2 cellular contexts compared by ENCODE assay signal in the genomic region with DNA sequence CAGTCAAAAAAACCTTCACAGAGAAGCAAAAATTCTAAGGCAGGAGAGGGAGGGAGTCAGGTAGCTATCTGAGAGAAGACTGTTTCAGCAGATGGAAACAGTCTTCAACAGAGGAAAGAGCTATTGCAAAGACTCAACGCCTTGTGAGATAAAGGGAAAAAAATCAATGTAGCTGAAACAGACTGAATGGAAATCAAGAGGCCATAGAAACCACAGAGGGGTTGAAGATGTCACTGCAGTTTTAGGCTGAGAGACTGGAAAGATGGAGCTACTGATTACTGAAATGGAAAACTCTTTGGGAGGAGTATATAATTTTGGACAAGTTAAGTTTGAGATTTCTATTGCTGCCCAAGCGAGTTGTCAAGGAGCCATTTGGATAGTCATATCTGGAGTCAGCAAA.
TF ChIP-seq lines count a peak whose summit lies in the region.

No MANE protein-coding gene starts in this region.

TF ChIP-seq in SK-N-SH, 30 proteins besides CTCF, POLR2A, EP300 and RAD21 (continued from another document):
- TF ChIP-seq, protein P1, sequence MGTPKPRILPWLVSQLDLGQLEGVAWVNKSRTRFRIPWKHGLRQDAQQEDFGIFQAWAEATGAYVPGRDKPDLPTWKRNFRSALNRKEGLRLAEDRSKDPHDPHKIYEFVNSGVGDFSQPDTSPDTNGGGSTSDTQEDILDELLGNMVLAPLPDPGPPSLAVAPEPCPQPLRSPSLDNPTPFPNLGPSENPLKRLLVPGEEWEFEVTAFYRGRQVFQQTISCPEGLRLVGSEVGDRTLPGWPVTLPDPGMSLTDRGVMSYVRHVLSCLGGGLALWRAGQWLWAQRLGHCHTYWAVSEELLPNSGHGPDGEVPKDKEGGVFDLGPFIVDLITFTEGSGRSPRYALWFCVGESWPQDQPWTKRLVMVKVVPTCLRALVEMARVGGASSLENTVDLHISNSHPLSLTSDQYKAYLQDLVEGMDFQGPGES (IDR thresholded peaks at IDR 0.05; ENCODE audit: low read depth, low read length) = no peak
- TF ChIP-seq MEF2A (IDR thresholded peaks at IDR 0.05; ENCODE audit: borderline replicate concordance, low read depth) (no peak), FOSL2 (IDR thresholded peaks at IDR 0.05; ENCODE audit: borderline replicate concordance, low read depth) (no peak), POLR2AphosphoS5 (IDR thresholded peaks at IDR 0.05; ENCODE audit: low read depth, low read length) (no peak), YY1 (IDR thresholded peaks at IDR 0.05; ENCODE audit: low read depth) (no peak), RXRA (IDR thresholded peaks at IDR 0.05; ENCODE audit: borderline replicate concordance, low read depth) (no peak), GABPA (IDR thresholded peaks at IDR 0.05; ENCODE audit: low read depth) (no peak), JUND (IDR thresholded peaks at IDR 0.05) (no peak), NFIC (IDR thresholded peaks at IDR 0.05; ENCODE audit: borderline replicate concordance) (no peak)

TF ChIP-seq in SK-N-SH treated with all-trans-retinoic acid at 6 μM for 48 hours, 23 proteins besides CTCF, POLR2A, EP300 and RAD21 (continued from another document):
- TF ChIP-seq, protein P2, sequence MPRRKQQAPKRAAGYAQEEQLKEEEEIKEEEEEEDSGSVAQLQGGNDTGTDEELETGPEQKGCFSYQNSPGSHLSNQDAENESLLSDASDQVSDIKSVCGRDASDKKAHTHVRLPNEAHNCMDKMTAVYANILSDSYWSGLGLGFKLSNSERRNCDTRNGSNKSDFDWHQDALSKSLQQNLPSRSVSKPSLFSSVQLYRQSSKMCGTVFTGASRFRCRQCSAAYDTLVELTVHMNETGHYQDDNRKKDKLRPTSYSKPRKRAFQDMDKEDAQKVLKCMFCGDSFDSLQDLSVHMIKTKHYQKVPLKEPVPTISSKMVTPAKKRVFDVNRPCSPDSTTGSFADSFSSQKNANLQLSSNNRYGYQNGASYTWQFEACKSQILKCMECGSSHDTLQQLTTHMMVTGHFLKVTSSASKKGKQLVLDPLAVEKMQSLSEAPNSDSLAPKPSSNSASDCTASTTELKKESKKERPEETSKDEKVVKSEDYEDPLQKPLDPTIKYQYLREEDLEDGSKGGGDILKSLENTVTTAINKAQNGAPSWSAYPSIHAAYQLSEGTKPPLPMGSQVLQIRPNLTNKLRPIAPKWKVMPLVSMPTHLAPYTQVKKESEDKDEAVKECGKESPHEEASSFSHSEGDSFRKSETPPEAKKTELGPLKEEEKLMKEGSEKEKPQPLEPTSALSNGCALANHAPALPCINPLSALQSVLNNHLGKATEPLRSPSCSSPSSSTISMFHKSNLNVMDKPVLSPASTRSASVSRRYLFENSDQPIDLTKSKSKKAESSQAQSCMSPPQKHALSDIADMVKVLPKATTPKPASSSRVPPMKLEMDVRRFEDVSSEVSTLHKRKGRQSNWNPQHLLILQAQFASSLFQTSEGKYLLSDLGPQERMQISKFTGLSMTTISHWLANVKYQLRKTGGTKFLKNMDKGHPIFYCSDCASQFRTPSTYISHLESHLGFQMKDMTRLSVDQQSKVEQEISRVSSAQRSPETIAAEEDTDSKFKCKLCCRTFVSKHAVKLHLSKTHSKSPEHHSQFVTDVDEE (CRISPR knock-in tag; IDR thresholded peaks at IDR 0.05) = no peak
- no peak for TF ChIP-seq ZFP30 (CRISPR knock-in tag; IDR thresholded peaks at IDR 0.05)
- TF ChIP-seq, protein P3, sequence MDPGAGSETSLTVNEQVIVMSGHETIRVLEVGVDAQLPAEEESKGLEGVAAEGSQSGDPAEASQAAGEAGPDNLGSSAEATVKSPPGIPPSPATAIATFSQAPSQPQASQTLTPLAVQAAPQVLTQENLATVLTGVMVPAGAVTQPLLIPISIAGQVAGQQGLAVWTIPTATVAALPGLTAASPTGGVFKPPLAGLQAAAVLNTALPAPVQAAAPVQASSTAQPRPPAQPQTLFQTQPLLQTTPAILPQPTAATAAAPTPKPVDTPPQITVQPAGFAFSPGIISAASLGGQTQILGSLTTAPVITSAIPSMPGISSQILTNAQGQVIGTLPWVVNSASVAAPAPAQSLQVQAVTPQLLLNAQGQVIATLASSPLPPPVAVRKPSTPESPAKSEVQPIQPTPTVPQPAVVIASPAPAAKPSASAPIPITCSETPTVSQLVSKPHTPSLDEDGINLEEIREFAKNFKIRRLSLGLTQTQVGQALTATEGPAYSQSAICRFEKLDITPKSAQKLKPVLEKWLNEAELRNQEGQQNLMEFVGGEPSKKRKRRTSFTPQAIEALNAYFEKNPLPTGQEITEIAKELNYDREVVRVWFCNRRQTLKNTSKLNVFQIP (CRISPR knock-in tag; IDR thresholded peaks at IDR 0.05; ENCODE audit: borderline replicate concordance, low read depth) = no peak
